In the genomic region with DNA sequence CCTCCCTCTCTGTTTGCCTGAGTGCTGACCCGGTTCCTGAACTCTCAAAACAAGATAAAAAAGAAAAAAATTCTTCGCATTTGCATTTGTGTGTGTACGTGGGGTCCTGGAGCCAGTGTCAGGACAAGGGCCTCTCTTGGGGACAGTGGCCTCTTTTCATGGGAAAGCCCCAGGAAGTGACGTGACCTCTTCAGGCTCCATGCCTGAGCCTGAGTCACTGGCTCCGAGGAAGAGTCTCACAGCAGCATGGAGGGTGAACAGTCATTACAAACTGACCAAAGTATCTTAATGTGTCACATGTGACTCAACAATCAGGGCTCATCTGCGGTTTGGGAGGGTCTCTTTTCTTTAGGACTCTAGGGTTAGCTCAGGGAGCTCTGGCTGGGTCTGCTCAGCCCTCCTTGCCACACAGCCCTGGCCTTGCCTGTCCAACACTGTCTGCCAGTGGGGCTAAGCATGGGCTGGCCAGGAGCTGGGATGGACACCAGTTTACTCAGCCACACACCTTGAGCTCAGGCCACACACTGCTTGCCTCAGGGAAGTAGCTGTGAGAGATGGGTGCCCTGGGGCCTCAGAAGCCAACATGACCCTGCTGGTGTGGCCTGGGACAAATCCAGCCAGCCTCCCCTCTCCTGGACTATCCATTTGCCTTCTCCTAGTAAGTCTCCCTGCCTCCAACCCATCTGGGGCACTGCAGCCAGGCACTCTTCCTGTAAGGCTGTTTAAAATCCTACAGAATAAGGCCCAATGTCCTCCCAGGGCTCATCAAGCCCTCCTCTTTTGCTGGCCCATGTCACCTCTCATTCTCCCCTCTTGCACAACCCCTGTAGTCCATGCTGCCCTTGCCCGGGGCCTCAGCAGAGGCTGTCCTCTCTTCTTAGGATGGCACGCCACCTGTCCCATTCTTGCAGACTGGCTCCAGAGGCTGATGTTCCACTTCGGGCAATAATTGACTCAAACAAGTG, we compare ENCODE assay signal across 8 cellular contexts. TPM values are rescaled to one million over a fixed set of nuclear protein-coding genes. Genes with fewer than 3 reads are reported as not detected.
A peak's percentile ranks its signal among the peaks of the same experiment; 100 is the strongest.
DNase-seq lines count a peak whose midpoint lies in the region; ATAC-seq and TF ChIP-seq lines count a peak whose summit lies in the region.

No MANE protein-coding gene starts in this region.

- H3K36me3 Mint-ChIP-seq in CD4-positive, alpha-beta T cell (ENCODE audit: low read depth) = no peaks in the 10 kb centered on the region
- peaks cover 5% of the 10 kb centered on the region for H3K36me3 Mint-ChIP-seq in activated CD8-positive, alpha-beta T cell treated with anti-CD3 and anti-CD28 coated beads for 36 hours (ENCODE audit: low read depth)

- no peaks in the 10 kb centered on the region for H3K27me3 ChIP-seq in CD4-positive, alpha-beta T cell (ENCODE audit: control insufficient read depth, insufficient read depth, low read length)
- H3K27me3 ChIP-seq in psoas muscle (ENCODE audit: insufficient read depth in 3 of 3, low read length in 2 of 3) = no peaks in the 10 kb centered on the region

- 57 to 64% (median 62%) methylated on average over 9 of the region's 9 CpGs for WGBS in psoas muscle, 3 donors

- H3K36me3 ChIP-seq in psoas muscle (ENCODE audit: insufficient read depth in 1 of 2, low read depth in 1 of 2) = no peaks in the 10 kb centered on the region

- peak; percentile 80 for ATAC-seq in CD4-positive, alpha-beta T cell (ENCODE audit: poor library complexity)
- ATAC-seq in GM19467 (IDR thresholded peaks at IDR 0.05; ENCODE audit: unreplicated experiment) (peak; percentile 61), HG03521 (IDR thresholded peaks at IDR 0.05; ENCODE audit: unreplicated experiment) (peak; percentile 70), psoas muscle (peak; percentile 73 to 82 (median 80))
- peak; percentile 94 for ATAC-seq in activated CD8-positive, alpha-beta T cell treated with anti-CD3 and anti-CD28 coated beads for 36 hours

- no peak overlapping the region for H3K4me3 ChIP-seq in fibroblast of pulmonary artery (replicated peaks; ENCODE audit: low read depth, low read length)
- H3K4me3 ChIP-seq in psoas muscle = no peak overlapping the region

- no peaks in the 10 kb centered on the region for H3K9me3 Mint-ChIP-seq in CD4-positive, alpha-beta T cell
- no peaks in the 10 kb centered on the region for H3K9me3 Mint-ChIP-seq in activated CD8-positive, alpha-beta T cell treated with anti-CD3 and anti-CD28 coated beads for 36 hours

- H3K4me1 ChIP-seq in psoas muscle = no peaks in the 10 kb centered on the region

- H3K27ac ChIP-seq in CD4-positive, alpha-beta T cell (ENCODE audit: low read depth, low read length) = no peak overlapping the region
- H3K27ac ChIP-seq in psoas muscle = peak overlapping the region; percentile 71

- intact Hi-C loops in CD4-positive, alpha-beta T cell (cut with DNase I, micrococcal nuclease) = no loop called here
- intact Hi-C loops in activated CD8-positive, alpha-beta T cell treated with anti-CD3 and anti-CD28 coated beads for 36 hours (cut with micrococcal nuclease) = no loop called here
- intact Hi-C loops in psoas muscle (cut with DNase I) = no loop called here

- no peak for TF ChIP-seq CTCF in CD4-positive, alpha-beta T cell (IDR thresholded peaks at IDR 0.05)
- TF ChIP-seq CTCF in activated CD8-positive, alpha-beta T cell treated with anti-CD3 and anti-CD28 coated beads for 36 hours (IDR thresholded peaks at IDR 0.05) = no peak
- TF ChIP-seq CTCF in fibroblast of pulmonary artery (IDR thresholded peaks at IDR 0.05; ENCODE audit: low read length, missing control alignments) = no peak
- no peak for TF ChIP-seq CTCF in psoas muscle (IDR thresholded peaks at IDR 0.05)

- peak overlapping the region; percentile 58 for H3K27ac Mint-ChIP-seq in CD4-positive, alpha-beta T cell
- H3K27ac Mint-ChIP-seq in activated CD8-positive, alpha-beta T cell treated with anti-CD3 and anti-CD28 coated beads for 36 hours = peak overlapping the region; percentile 89

- DNase-seq in CD4-positive, alpha-beta T cell = peak in 1 of 10 experiments; percentile 18
- peak; percentile 84 for DNase-seq in activated CD8-positive, alpha-beta T cell treated with anti-CD3 and anti-CD28 coated beads for 36 hours
- DNase-seq in fibroblast of pulmonary artery (ENCODE audit: low read depth) (peak; percentile 78), psoas muscle (peak; percentile 54 to 77), NCI-H2107 (lab: John Stamatoyannopoulos, UW) (no peak), DMS 273 treated with DMSO at 0.1 percent for 48 hours (lab: John Stamatoyannopoulos, UW) (no peak)

- no peaks in the 10 kb centered on the region for H3K9me3 ChIP-seq in CD4-positive, alpha-beta T cell (ENCODE audit: control insufficient read depth, low read length)
- no peaks in the 10 kb centered on the region for H3K9me3 ChIP-seq in psoas muscle

- POLR2A ChIA-PET in CD4-positive, alpha-beta T cell (lab: Charles Lee) = no interaction called here
- POLR2A ChIA-PET in activated CD8-positive, alpha-beta T cell treated with anti-CD3 and anti-CD28 coated beads for 36 hours (lab: Charles Lee) = no interaction called here

- CTCF ChIA-PET in CD4-positive, alpha-beta T cell (lab: Charles Lee) = no interaction called here
- CTCF ChIA-PET in activated CD8-positive, alpha-beta T cell treated with anti-CD3 and anti-CD28 coated beads for 36 hours (lab: Charles Lee) = no interaction called here

- H3K4me3 Mint-ChIP-seq in CD4-positive, alpha-beta T cell = peak overlapping the region; percentile 35
- H3K4me3 Mint-ChIP-seq in activated CD8-positive, alpha-beta T cell treated with anti-CD3 and anti-CD28 coated beads for 36 hours = peak overlapping the region; percentile 25

- H3K27me3 Mint-ChIP-seq in CD4-positive, alpha-beta T cell = no peaks in the 10 kb centered on the region
- peaks cover 9% of the 10 kb centered on the region for H3K27me3 Mint-ChIP-seq in activated CD8-positive, alpha-beta T cell treated with anti-CD3 and anti-CD28 coated beads for 36 hours

- H3K4me1 Mint-ChIP-seq in CD4-positive, alpha-beta T cell (ENCODE audit: low read depth) = peaks cover 22% of the 10 kb centered on the region
- H3K4me1 Mint-ChIP-seq in activated CD8-positive, alpha-beta T cell treated with anti-CD3 and anti-CD28 coated beads for 36 hours (ENCODE audit: low read depth) = peaks cover 54% of the 10 kb centered on the region

RNA-seq across cellular contexts. Expression of gene TMEM273, which starts 10.5 kb away (rescaled TPM):
- total RNA-seq in CD4-positive, alpha-beta T cell = 1 to 10 TPM; 1.8 to 2.2 TPM
- 10 to 100 TPM; 16.6 to 19.0 TPM for total RNA-seq in activated CD8-positive, alpha-beta T cell treated with anti-CD3 and anti-CD28 coated beads for 36 hours
- total RNA-seq in psoas muscle = 10 to 100 TPM in 1 of 4 donors, 1 to 10 TPM in 3; 3.5 to 12.0 (median 6.0) TPM
- 1 to 10 TPM; 7.0 to 9.1 (median 7.7) TPM for polyA plus RNA-seq in psoas muscle

RNA-seq across cellular contexts. Expression of gene FAM170B, which starts 43.9 kb away (rescaled TPM):
- total RNA-seq in CD4-positive, alpha-beta T cell = not detected
- total RNA-seq in activated CD8-positive, alpha-beta T cell treated with anti-CD3 and anti-CD28 coated beads for 36 hours = not detected
- not detected for total RNA-seq in psoas muscle
- polyA plus RNA-seq in psoas muscle = under 1 TPM in 1 of 3 donors, not detected in 2; 0.01 TPM

Comparison
In these comparisons a context has a peak if more than half of its experiments do, and no peak if none do; other contexts are left out.
1. DNase-seq: peak in activated CD8-positive, alpha-beta T cell treated with anti-CD3 and anti-CD28 coated beads for 36 hours (single experiment), fibroblast of pulmonary artery (single experiment) and psoas muscle (2 of 2); none in NCI-H2107 (single experiment) and DMS 273 treated with DMSO at 0.1 percent for 48 hours (single experiment).
2. Peak in every context shown above with its lines, with median percentiles within 50 percentile points of each other: ATAC-seq.